Comparison of ENCODE assay signal across 21 cellular contexts in genomic region chr4:168386002-168386401, GRCh38.
DNase-seq lines count a peak whose midpoint lies in the region; ATAC-seq, FAIRE-seq and TF ChIP-seq lines count a peak whose summit lies in the region.
"Had no signal": no experiment of that assay in that cellular context is flagged by ENCODE, and none has a peak within 500 bp of the region (broad histone marks: within the 10 kb centered on the region; RNA-seq: fewer than 3 reads in every experiment).

No MANE protein-coding gene starts in this region.

- H3K9me3 ChIP-seq in HepG2 (ENCODE audit: low read length) (no peaks in the 10 kb centered on the region), right lobe of liver (no peaks in the 10 kb centered on the region)
- H3K9me3 ChIP-seq: BLaER1 had no signal

- H3K4me3 ChIP-seq in HepG2 (replicated peaks in 1 of 3; ENCODE audit: insufficient read depth in 1 of 3, low read depth in 2 of 3, low read length in 3 of 3) (no peak overlapping the region), right lobe of liver (no peak overlapping the region)
- H3K4me3 ChIP-seq: BLaER1 had no signal

- H3K36me3 ChIP-seq in HepG2 (replicated peaks in 1 of 2; ENCODE audit: control insufficient read depth in 1 of 2, insufficient read depth in 2 of 2, low read length in 2 of 2) (no peaks in the 10 kb centered on the region), right lobe of liver (peaks cover 0 to 11% (median 0%) of the 10 kb centered on the region in 4 donors)
- H3K36me3 ChIP-seq: WERI-Rb-1 had no signal

- no peaks in the 10 kb centered on the region for H3K4me1 ChIP-seq in HepG2 (ENCODE audit: insufficient read depth, low read length)
- H3K4me1 ChIP-seq in right lobe of liver, result no peaks in the 10 kb centered on the region

- BruUV-seq in HepG2 (replicated peaks; lab: Mats Ljungman, UMichigan), result no TSS peak

- no peak overlapping the region for H3K4me2 ChIP-seq in HepG2 (ENCODE audit: low read depth, low read length)
- H3K4me2 ChIP-seq: BLaER1 had no signal

- CTCF ChIA-PET in HepG2 (lab: Yijun Ruan, JAX; ENCODE audit: low intra/inter-chr PET ratio, low total read pairs), result no interaction called here

- TF ChIP-seq RAD21 in HepG2 (CRISPR knock-in tag; IDR thresholded peaks at IDR 0.05), result no peak

- H3K79me2 ChIP-seq in HepG2 (ENCODE audit: insufficient read depth, low read length), result no peaks in the 10 kb centered on the region

- no peak overlapping the region for H3K27ac ChIP-seq in HepG2 (ENCODE audit: extremely low read length, insufficient read depth, low read length)
- no peak overlapping the region for H3K27ac ChIP-seq in right lobe of liver
- H3K27ac ChIP-seq: BLaER1, epithelial cell of prostate, foreskin keratinocyte, WERI-Rb-1 had no signal

- ATAC-seq in HepG2 (no peak), right lobe of liver (no peak), GM18502 (IDR thresholded peaks at IDR 0.05; ENCODE audit: poor library complexity, unreplicated experiment) (no peak)
- ATAC-seq: activated naive CD8-positive, alpha-beta T cell treated with anti-CD3 and anti-CD28 coated beads, Interleukin-2, amount 50 U/mL, for 24 hours; foreskin keratinocyte; left colon; stimulated activated naive CD8-positive, alpha-beta T cell treated with anti-CD3 and anti-CD28 coated beads, Interleukin-15, amount 100 ng/mL, for 72 hours had no signal

- TF ChIP-seq CTCF in HepG2 (CRISPR knock-in tag; IDR thresholded peaks at IDR 0.05) (no peak), right lobe of liver (IDR thresholded peaks at IDR 0.05) (no peak), GM10266 (IDR thresholded peaks at IDR 0.05; ENCODE audit: control insufficient read depth, insufficient read depth, low read depth, missing control alignments) (no peak)

- TF ChIP-seq POLR2A in HepG2 (IDR thresholded peaks at IDR 0.05; ENCODE audit: insufficient read depth in 1 of 2, low read depth in 2 of 2, low read length in 2 of 2), result no peak
- TF ChIP-seq POLR2A in right lobe of liver (IDR thresholded peaks at IDR 0.05), result no peak

- H4K20me1 ChIP-seq in HepG2 (ENCODE audit: insufficient read depth, low read length), result no peaks in the 10 kb centered on the region
- H4K20me1 ChIP-seq: BLaER1 had no signal

- FAIRE-seq in HepG2 (lab: Jason Lieb, UNC), result no peak

- no peaks in the 10 kb centered on the region for H3K27me3 ChIP-seq in HepG2 (ENCODE audit: control insufficient read depth in 1 of 2, insufficient read depth in 2 of 2, low read length in 2 of 2)
- H3K27me3 ChIP-seq in right lobe of liver, result no peaks in the 10 kb centered on the region
- H3K27me3 ChIP-seq: BLaER1, foreskin keratinocyte had no signal

- TF ChIP-seq EP300 in HepG2 (IDR thresholded peaks at IDR 0.05; ENCODE audit: low read depth in 2 of 2, low read length in 2 of 2) (no peak), HepG2 (CRISPR knock-in tag; IDR thresholded peaks at IDR 0.05; ENCODE audit: borderline replicate concordance) (no peak)

- POLR2A ChIA-PET in HepG2 (lab: Yijun Ruan, JAX), result no interaction called here

- in situ Hi-C loops in HepG2 (cut with HindIII; ENCODE audit: extremely low pct_ligation_motif_present, low pct_unique_long_range_greater_than_20kb), result no loop called here

- DNase-seq in HepG2 (ENCODE audit: low spot score) (no peak), right lobe of liver (no peak), astrocyte of the hippocampus (ENCODE audit: low read depth, low spot score) (peak; percentile 67), iris pigment epithelial cell (ENCODE audit: low read depth) (peak; percentile 9), occipital lobe (lab: John Stamatoyannopoulos, UW) (no peak), GM10266 (ENCODE audit: extremely low spot score) (no peak)
- DNase-seq in activated CD4-positive, alpha-beta T cell treated with anti-CD3 and anti-CD28 coated beads, Interleukin-2, amount 50 U/mL, for 4 hours, result no peak
- DNase-seq: activated CD4-positive, alpha-beta T cell treated with anti-CD3 and anti-CD28 coated beads, Interleukin-2, amount 10 ng/mL, durations not matched to agents 24 days and 14 days; activated naive CD8-positive, alpha-beta T cell treated with anti-CD3 and anti-CD28 coated beads, Interleukin-2, amount 50 U/mL, for 24 hours; activated T-cell treated with anti-CD3 and anti-CD28 coated beads, Interleukin-2, amount 50 U/mL, for 24 hours; foreskin keratinocyte; GDM1; left colon; mesenchymal stem cell; NCI-H146; NCI-H446 treated with DMSO at 0.1 percent for 48 hours; stimulated activated naive CD8-positive, alpha-beta T cell treated with anti-CD3 and anti-CD28 coated beads, Interleukin-15, amount 100 ng/mL, for 72 hours; WERI-Rb-1 had no signal

- intact Hi-C loops in HepG2 (cut with micrococcal nuclease; ENCODE audit: unreplicated experiment) (no loop called here), right lobe of liver (cut with DNase I) (no loop called here)

- no peak overlapping the region for H3K9ac ChIP-seq in HepG2 (ENCODE audit: insufficient read depth, low read depth, low read length)
- H3K9ac ChIP-seq: BLaER1 had no signal

- WGBS in HepG2 (ENCODE audit: low lambda C conversion rate), result 48% methylated on average over 4 of the region's 4 CpGs
- 83% methylated on average over 4 of the region's 4 CpGs for whole genome bisulfite sequencing in right lobe of liver (ENCODE audit: insufficient coverage, low coverage, low lambda C conversion rate, missing lambda C conversion rate)

- H2AFZ ChIP-seq in HepG2 (ENCODE audit: low read length), result no peak overlapping the region

TF ChIP-seq in HepG2, 621 proteins besides CTCF, POLR2A, EP300 and RAD21:
- no peak for TF ChIP-seq SNAPC5 (CRISPR knock-in tag; IDR thresholded peaks at IDR 0.05; ENCODE audit: borderline replicate concordance)
- no peak for TF ChIP-seq EEA1 (CRISPR knock-in tag; IDR thresholded peaks at IDR 0.05; ENCODE audit: borderline replicate concordance)
- peak; percentile 57 for TF ChIP-seq HNRNPK (IDR thresholded peaks at IDR 0.05; ENCODE audit: low read depth, low read length, poor library complexity, severe bottlenecking)
- TF ChIP-seq ARID2 (CRISPR knock-in tag; IDR thresholded peaks at IDR 0.05; ENCODE audit: borderline replicate concordance), result no peak

Comparison
In these comparisons a context has a peak if more than half of its experiments do, and no peak if none do; other contexts are left out.
1. DNase-seq: peak in astrocyte of the hippocampus (single experiment) and iris pigment epithelial cell (single experiment); none in HepG2 (single experiment), right lobe of liver (0 of 3), occipital lobe (single experiment), activated CD4-positive, alpha-beta T cell treated with anti-CD3 and anti-CD28 coated beads, Interleukin-2, amount 50 U/mL, for 4 hours (0 of 2) and GM10266 (single experiment).